ENCODE assay signal across 17 cellular contexts in genomic region chr5:132235340-132235739, GRCh38. TPM values are rescaled to one million over a fixed set of nuclear protein-coding genes. Genes with fewer than 3 reads are reported as not detected.
A peak's percentile ranks its signal among the peaks of the same experiment; 100 is the strongest.
DNase-seq lines count a peak whose midpoint lies in the region; ATAC-seq and TF ChIP-seq lines count a peak whose summit lies in the region.
"Had no signal": no experiment of that assay in that cellular context is flagged by ENCODE, and none has a peak within 500 bp of the region (broad histone marks: within the 10 kb centered on the region; RNA-seq: fewer than 3 reads in every experiment).

No MANE protein-coding gene starts in this region.

- H3K4me3 ChIP-seq in BLaER1 treated with 17β-estradiol and CSF1 and Interleukin-3, amounts not matched to agents 10 nM and 100 nM, result no peak overlapping the region
- H3K4me3 ChIP-seq in coronary artery, result no peak overlapping the region
- H3K4me3 ChIP-seq in CD8-positive, alpha-beta memory T cell (ENCODE audit: low read length), result no peak overlapping the region

- H3K27ac ChIP-seq in BLaER1 treated with 17β-estradiol and CSF1 and Interleukin-3, amounts not matched to agents 10 nM and 100 nM, result no peak overlapping the region
- no peak overlapping the region for H3K27ac ChIP-seq in coronary artery
- no peak overlapping the region for H3K27ac ChIP-seq in CD8-positive, alpha-beta memory T cell (ENCODE audit: low read depth, low read length)
- H3K27ac ChIP-seq: C4-2B had no signal

- no peak overlapping the region for H3K27ac Mint-ChIP-seq in CD14-positive monocyte
- H3K27ac Mint-ChIP-seq in stimulated activated effector memory CD8-positive, alpha-beta T cell treated with anti-CD3 and anti-CD28 coated beads, Interleukin-12 subunit alpha, Interleukin-12 subunit beta, amount 100 ng/mL, for 72 hours, result no peak overlapping the region
- H3K27ac Mint-ChIP-seq in CD8-positive, alpha-beta memory T cell, result no peak overlapping the region
- H3K27ac Mint-ChIP-seq: CD4-positive, alpha-beta T cell had no signal

- no peak for ATAC-seq in stimulated activated effector memory CD8-positive, alpha-beta T cell treated with anti-CD3 and anti-CD28 coated beads, Interleukin-12 subunit alpha, Interleukin-12 subunit beta, amount 100 ng/mL, for 72 hours

- TF ChIP-seq CTCF in CD14-positive monocyte (IDR thresholded peaks at IDR 0.05), result no peak
- no peak for TF ChIP-seq CTCF in coronary artery (IDR thresholded peaks at IDR 0.05)
- no peak for TF ChIP-seq CTCF in GM13976 (IDR thresholded peaks at IDR 0.05; ENCODE audit: borderline replicate concordance, control extremely low read depth, extremely low read depth, insufficient read depth, missing control alignments)

- no peaks in the 10 kb centered on the region for H3K4me1 Mint-ChIP-seq in CD14-positive monocyte
- H3K4me1 Mint-ChIP-seq in stimulated activated effector memory CD8-positive, alpha-beta T cell treated with anti-CD3 and anti-CD28 coated beads, Interleukin-12 subunit alpha, Interleukin-12 subunit beta, amount 100 ng/mL, for 72 hours, result peaks cover 12% of the 10 kb centered on the region
- peaks cover 0 to 2% (median 0%) of the 10 kb centered on the region in 3 donors for H3K4me1 Mint-ChIP-seq in CD8-positive, alpha-beta memory T cell

- in situ Hi-C loops in GM13976 (cut with MboI; ENCODE audit: low sequenced_read_pairs, unreplicated experiment), result no loop called here

- H3K36me3 ChIP-seq in BLaER1 treated with 17β-estradiol and CSF1 and Interleukin-3, amounts not matched to agents 10 nM and 100 nM, result no peaks in the 10 kb centered on the region
- H3K36me3 ChIP-seq in CD8-positive, alpha-beta memory T cell (ENCODE audit: insufficient read depth, low read length), result no peaks in the 10 kb centered on the region

- CTCF ChIA-PET in CD8-positive, alpha-beta memory T cell (lab: Charles Lee), result no interaction called here

- no peaks in the 10 kb centered on the region for H3K27me3 ChIP-seq in BLaER1 treated with 17β-estradiol and CSF1 and Interleukin-3, amounts not matched to agents 10 nM and 100 nM
- no peaks in the 10 kb centered on the region for H3K27me3 ChIP-seq in CD8-positive, alpha-beta memory T cell (ENCODE audit: insufficient read depth, low read length, poor library complexity, severe bottlenecking)

- H3K9me3 Mint-ChIP-seq in CD14-positive monocyte, result no peaks in the 10 kb centered on the region
- H3K9me3 Mint-ChIP-seq in stimulated activated effector memory CD8-positive, alpha-beta T cell treated with anti-CD3 and anti-CD28 coated beads, Interleukin-12 subunit alpha, Interleukin-12 subunit beta, amount 100 ng/mL, for 72 hours, result no peaks in the 10 kb centered on the region
- no peaks in the 10 kb centered on the region for H3K9me3 Mint-ChIP-seq in CD8-positive, alpha-beta memory T cell
- H3K9me3 Mint-ChIP-seq: CD4-positive, alpha-beta T cell had no signal

- H3K4me2 ChIP-seq in BLaER1 treated with 17β-estradiol and CSF1 and Interleukin-3, amounts not matched to agents 10 nM and 100 nM, result peak overlapping the region in 8 of 11 experiments; percentile 25 to 57 (median 47); a peak in 10 of 22 replicates

- H4K20me1 ChIP-seq in BLaER1 treated with 17β-estradiol and CSF1 and Interleukin-3, amounts not matched to agents 10 nM and 100 nM, result no peaks in the 10 kb centered on the region

- no peaks in the 10 kb centered on the region for H3K36me3 Mint-ChIP-seq in CD14-positive monocyte
- H3K36me3 Mint-ChIP-seq in stimulated activated effector memory CD8-positive, alpha-beta T cell treated with anti-CD3 and anti-CD28 coated beads, Interleukin-12 subunit alpha, Interleukin-12 subunit beta, amount 100 ng/mL, for 72 hours, result no peaks in the 10 kb centered on the region
- no peaks in the 10 kb centered on the region for H3K36me3 Mint-ChIP-seq in CD8-positive, alpha-beta memory T cell

- H3K4me1 ChIP-seq in BLaER1 treated with 17β-estradiol and CSF1 and Interleukin-3, amounts not matched to agents 10 nM and 100 nM, result peaks cover 13 to 40% (median 28%) of the 10 kb centered on the region in 10 experiments
- H3K4me1 ChIP-seq in CD8-positive, alpha-beta memory T cell (ENCODE audit: insufficient read depth, low read length), result no peaks in the 10 kb centered on the region

- H3K27me3 Mint-ChIP-seq in CD14-positive monocyte (ENCODE audit: low read depth in 3 of 3), result peaks cover 7% of the 10 kb centered on the region in 3 donors
- peaks cover 0 to 10% of the 10 kb centered on the region in 2 donors for H3K27me3 Mint-ChIP-seq in CD8-positive, alpha-beta memory T cell

- intact Hi-C loops in CD14-positive monocyte (cut with micrococcal nuclease), result no loop called here

- POLR2A ChIA-PET in CD8-positive, alpha-beta memory T cell (lab: Charles Lee), result no interaction called here

- H3K4me3 Mint-ChIP-seq in CD14-positive monocyte, result no peak overlapping the region
- no peak overlapping the region for H3K4me3 Mint-ChIP-seq in stimulated activated effector memory CD8-positive, alpha-beta T cell treated with anti-CD3 and anti-CD28 coated beads, Interleukin-12 subunit alpha, Interleukin-12 subunit beta, amount 100 ng/mL, for 72 hours
- H3K4me3 Mint-ChIP-seq in CD8-positive, alpha-beta memory T cell, result no peak overlapping the region
- H3K4me3 Mint-ChIP-seq: CD4-positive, alpha-beta T cell had no signal

- H3K9me3 ChIP-seq in BLaER1 treated with 17β-estradiol and CSF1 and Interleukin-3, amounts not matched to agents 10 nM and 100 nM (replicated peaks in 1 of 11), result no peaks in the 10 kb centered on the region; a peak in 2 of 22 replicates
- no peaks in the 10 kb centered on the region for H3K9me3 ChIP-seq in CD8-positive, alpha-beta memory T cell (ENCODE audit: low read length)

- DNase-seq in CD14-positive monocyte (ENCODE audit: low spot score), result peak; percentile 3
- peak; percentile 35 for DNase-seq in coronary artery (ENCODE audit: low spot score)
- DNase-seq in mesenteric fat pad (ENCODE audit: low spot score), result peak; percentile 3
- DNase-seq in stimulated activated effector memory CD8-positive, alpha-beta T cell treated with anti-CD3 and anti-CD28 coated beads, Interleukin-12 subunit alpha, Interleukin-12 subunit beta, amount 100 ng/mL, for 72 hours (ENCODE audit: low spot score in 2 of 2), result no peak
- no peak for DNase-seq in GM13976 (ENCODE audit: low spot score)
- DNase-seq in CD8-positive, alpha-beta memory T cell, result no peak
- DNase-seq: Calu3; CD4-positive, alpha-beta T cell; COR-L47; DMS153; EL; GDM1; GOT3; HCEC 1CT had no signal

- H3K9ac ChIP-seq in BLaER1 treated with 17β-estradiol and CSF1 and Interleukin-3, amounts not matched to agents 10 nM and 100 nM, result no peak overlapping the region

RNA-seq across cellular contexts. Expression of gene P4HA2, which starts 7.7 kb away (rescaled TPM):
- under 1 TPM; 0.45 to 0.99 TPM for polyA plus RNA-seq in CD14-positive monocyte
- 15.7 TPM for total RNA-seq in mesenteric fat pad
- 1 to 10 TPM; 7.2 to 7.9 TPM for total RNA-seq in CD8-positive, alpha-beta memory T cell
- polyA plus RNA-seq in CD8-positive, alpha-beta memory T cell, result not detected
- total RNA-seq: CD4-positive, alpha-beta T cell had no signal

RNA-seq across cellular contexts. Expression of gene PDLIM4, which starts 22.2 kb away (rescaled TPM):
- polyA plus RNA-seq in CD14-positive monocyte, result not detected
- 23.1 TPM for total RNA-seq in mesenteric fat pad
- 1 to 10 TPM in 1 of 2 experiments, under 1 TPM in 1; 0.39 to 1.4 TPM for total RNA-seq in CD8-positive, alpha-beta memory T cell
- not detected for polyA plus RNA-seq in CD8-positive, alpha-beta memory T cell
- total RNA-seq: A172; CD4-positive, alpha-beta T cell had no signal

RNA-seq across cellular contexts. Expression of gene SLC22A4, which starts 58.9 kb away (rescaled TPM):
- polyA plus RNA-seq in CD14-positive monocyte, result 10 to 100 TPM; 12.2 to 13.0 TPM
- 5.4 TPM for total RNA-seq in mesenteric fat pad
- total RNA-seq in CD8-positive, alpha-beta memory T cell, result 1 to 10 TPM; 2.6 to 2.9 TPM
- 0.15 TPM for polyA plus RNA-seq in CD8-positive, alpha-beta memory T cell

Comparison
In these comparisons a context has a peak if more than half of its experiments do, and no peak if none do; other contexts are left out.
1. DNase-seq: peak in CD14-positive monocyte (single experiment), coronary artery (single experiment) and mesenteric fat pad (single experiment); none in stimulated activated effector memory CD8-positive, alpha-beta T cell treated with anti-CD3 and anti-CD28 coated beads, Interleukin-12 subunit alpha, Interleukin-12 subunit beta, amount 100 ng/mL, for 72 hours (0 of 2), GM13976 (single experiment) and CD8-positive, alpha-beta memory T cell (0 of 5).
2. RNA of gene PDLIM4, which starts 22.2 kb away (total RNA-seq): 23.1 TPM in mesenteric fat pad (single experiment); 0.39 to 1.4 TPM in CD8-positive, alpha-beta memory T cell; every median in the first group is over 10 times any median in the second.